ENCODE assay signal across 16 cellular contexts in genomic region chr2:152594792-152595191, GRCh38.
A peak's percentile ranks its signal among the peaks of the same experiment; 100 is the strongest.
DNase-seq lines count a peak whose midpoint lies in the region; ATAC-seq, FAIRE-seq and TF ChIP-seq lines count a peak whose summit lies in the region.
"Had no signal": no experiment of that assay in that cellular context is flagged by ENCODE, and none has a peak within 500 bp of the region (broad histone marks: within the 10 kb centered on the region; RNA-seq: fewer than 3 reads in every experiment).

No MANE protein-coding gene starts in this region.

- intact Hi-C loops in aorta (cut with DNase I) = no loop called here

- ATAC-seq in aorta (ENCODE audit: low FRiP score) (peak; percentile 91), GM19324 (IDR thresholded peaks at IDR 0.05; ENCODE audit: low FRiP score, unreplicated experiment) (no peak)

- H3K27me3 ChIP-seq in OCI-LY3 (ENCODE audit: low read depth, low read length) (no peaks in the 10 kb centered on the region), aorta (ENCODE audit: control insufficient read depth in 1 of 2, insufficient read depth in 2 of 2, low read length in 1 of 2) (no peaks in the 10 kb centered on the region)
- H3K27me3 ChIP-seq: brain microvascular endothelial cell, neural progenitor cell had no signal

- H3K9me3 ChIP-seq in OCI-LY3 (ENCODE audit: insufficient read depth, low read length) = no peaks in the 10 kb centered on the region
- H3K9me3 ChIP-seq in aorta (ENCODE audit: control insufficient read depth, low read length) = no peaks in the 10 kb centered on the region
- H3K9me3 ChIP-seq: SK-N-SH had no signal

- no peak for FAIRE-seq in RCC 7860 (lab: Jason Lieb, UNC)

- H3K4me3 ChIP-seq in OCI-LY3 (ENCODE audit: low read length) (no peak overlapping the region), epithelial cell of esophagus (ENCODE audit: low read length) (no peak overlapping the region), aorta (ENCODE audit: low read length in 2 of 2) (no peak overlapping the region)
- H3K4me3 ChIP-seq: neural progenitor cell had no signal

- H3K36me3 Mint-ChIP-seq in nephron (ENCODE audit: low read depth) = peaks cover 34% of the 10 kb centered on the region
- H3K36me3 Mint-ChIP-seq: stimulated activated effector memory CD8-positive, alpha-beta T cell treated with anti-CD3 and anti-CD28 coated beads, Interleukin-12 subunit alpha, Interleukin-12 subunit beta, amount 100 ng/mL, for 72 hours had no signal

- H3K9ac ChIP-seq in OCI-LY3 (ENCODE audit: low read length) = no peak overlapping the region
- H3K9ac ChIP-seq: neural progenitor cell, SK-N-SH had no signal

- H3K4me2 ChIP-seq in OCI-LY3 (ENCODE audit: low read length) = no peak overlapping the region
- H3K4me2 ChIP-seq: neural progenitor cell, SK-N-SH had no signal

- peak overlapping the region in 2 of 3 experiments; percentile 4 to 48 for H3K27ac Mint-ChIP-seq in nephron
- H3K27ac Mint-ChIP-seq: neural progenitor cell; stimulated activated effector memory CD8-positive, alpha-beta T cell treated with anti-CD3 and anti-CD28 coated beads, Interleukin-12 subunit alpha, Interleukin-12 subunit beta, amount 100 ng/mL, for 72 hours had no signal

- H3K27ac ChIP-seq in OCI-LY3 (ENCODE audit: low read length) (peak overlapping the region; percentile 35; the same call in 1 of the 2 replicates), aorta (ENCODE audit: low read depth in 1 of 2, low read length in 2 of 2) (peak overlapping the region in 1 of 2 donors; percentile 89)
- H3K27ac ChIP-seq: brain microvascular endothelial cell, neural progenitor cell had no signal

- no peaks in the 10 kb centered on the region for H3K79me2 ChIP-seq in OCI-LY3 (ENCODE audit: low read length)

- H2AFZ ChIP-seq in OCI-LY3 (ENCODE audit: low read depth, low read length) = no peak overlapping the region
- H2AFZ ChIP-seq: neural progenitor cell had no signal

- no peaks in the 10 kb centered on the region for H4K20me1 ChIP-seq in OCI-LY3 (ENCODE audit: insufficient read depth, low read length)

- H3K9me3 Mint-ChIP-seq in nephron = no peaks in the 10 kb centered on the region
- H3K9me3 Mint-ChIP-seq: activated T-cell treated with anti-CD3 and anti-CD28 coated beads, Interleukin-2, amount 50 U/mL, for 4 hours; neural progenitor cell; stimulated activated effector memory CD8-positive, alpha-beta T cell treated with anti-CD3 and anti-CD28 coated beads, Interleukin-12 subunit alpha, Interleukin-12 subunit beta, amount 100 ng/mL, for 72 hours had no signal

- TF ChIP-seq CTCF in OCI-LY3 (IDR thresholded peaks at IDR 0.05; ENCODE audit: low read depth, low read length) = no peak
- TF ChIP-seq CTCF in epithelial cell of esophagus (IDR thresholded peaks at IDR 0.05; ENCODE audit: insufficient read depth, low read depth, low read length, missing control alignments) = no peak
- no peak for TF ChIP-seq CTCF in nephron (IDR thresholded peaks at IDR 0.05; ENCODE audit: unreplicated experiment in 3 of 3)

- peaks cover 29% of the 10 kb centered on the region for H3K4me1 Mint-ChIP-seq in nephron
- H3K4me1 Mint-ChIP-seq: stimulated activated effector memory CD8-positive, alpha-beta T cell treated with anti-CD3 and anti-CD28 coated beads, Interleukin-12 subunit alpha, Interleukin-12 subunit beta, amount 100 ng/mL, for 72 hours had no signal

- H3K36me3 ChIP-seq in OCI-LY3 (replicated peaks; ENCODE audit: low read depth, low read length) = no peaks in the 10 kb centered on the region
- no peaks in the 10 kb centered on the region for H3K36me3 ChIP-seq in aorta (ENCODE audit: control insufficient read depth in 1 of 2, insufficient read depth in 2 of 2, low read length in 1 of 2)
- H3K36me3 ChIP-seq: brain microvascular endothelial cell, neural progenitor cell had no signal

- no peaks in the 10 kb centered on the region for H3K27me3 Mint-ChIP-seq in nephron (ENCODE audit: low read depth)

- DNase-seq in epithelial cell of esophagus (ENCODE audit: low read depth) (peak; percentile 24), aorta (peak in 1 of 2 donors; percentile 80), HT-29 (ENCODE audit: low spot score) (no peak), RCC 7860 (ENCODE audit: low spot score) (no peak)
- DNase-seq: activated CD4-positive, CD25-positive, alpha-beta regulatory T cell treated with anti-CD3 and anti-CD28 coated beads, Interleukin-2, amount 50 U/mL, for 72 hours; activated T-cell treated with anti-CD3 and anti-CD28 coated beads, Interleukin-2, amount 50 U/mL, for 4 hours; brain microvascular endothelial cell; foreskin fibroblast; NCI-H146; NCI-H82; SK-N-SH had no signal

- no peak overlapping the region for H3K4me3 Mint-ChIP-seq in nephron
- H3K4me3 Mint-ChIP-seq: activated T-cell treated with anti-CD3 and anti-CD28 coated beads, Interleukin-2, amount 50 U/mL, for 4 hours; neural progenitor cell; stimulated activated effector memory CD8-positive, alpha-beta T cell treated with anti-CD3 and anti-CD28 coated beads, Interleukin-12 subunit alpha, Interleukin-12 subunit beta, amount 100 ng/mL, for 72 hours had no signal

- H3K4me1 ChIP-seq in OCI-LY3 (ENCODE audit: low read length) (peaks cover 17% of the 10 kb centered on the region), aorta (ENCODE audit: control insufficient read depth in 1 of 2, insufficient read depth in 2 of 2, low read length in 2 of 2) (peaks cover 5 to 7% of the 10 kb centered on the region in 2 donors)

- WGBS in aorta, 2 donors = 1 to 7% methylated on average over 3 of the region's 3 CpGs
